In the genomic region with DNA sequence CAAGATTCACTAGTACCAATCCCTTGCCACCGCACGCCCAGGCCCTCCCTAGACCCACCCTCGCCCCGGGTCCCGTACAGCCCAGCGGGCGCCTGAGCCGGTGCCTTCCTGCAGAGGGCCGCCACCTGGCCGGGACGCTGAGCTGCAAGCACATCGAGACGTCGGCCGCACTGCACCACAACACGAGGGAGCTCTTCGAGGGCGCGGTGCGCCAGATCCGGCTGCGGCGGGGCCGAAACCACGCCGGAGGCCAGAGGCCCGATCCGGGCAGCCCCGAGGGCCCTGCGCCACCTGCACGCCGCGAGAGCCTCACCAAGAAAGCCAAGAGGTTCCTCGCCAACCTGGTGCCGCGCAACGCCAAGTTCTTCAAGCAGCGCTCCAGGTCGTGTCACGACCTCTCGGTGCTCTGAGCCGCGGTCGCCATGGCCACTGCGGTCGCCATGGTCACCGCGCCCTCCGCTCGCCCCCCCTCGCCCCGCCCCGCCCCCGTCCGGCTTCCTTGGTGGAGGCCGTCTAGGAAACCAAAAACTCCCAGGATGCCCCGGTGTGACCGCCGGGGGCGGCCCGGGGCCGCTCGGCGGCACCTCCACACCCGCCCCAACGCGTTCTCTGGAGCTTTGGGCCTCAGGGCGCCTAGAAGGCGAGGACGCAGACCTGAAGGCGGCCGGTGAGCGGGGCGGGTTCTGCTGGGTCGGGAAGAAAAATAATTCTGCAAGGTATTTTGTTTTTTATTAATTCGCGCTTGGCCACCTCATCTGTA, we compare ENCODE assay signal across 1 cellular context.
A peak's percentile ranks its signal among the peaks of the same experiment; 100 is the strongest.
TF ChIP-seq lines count a peak whose summit lies in the region.

No MANE protein-coding gene starts in this region.

TF ChIP-seq in endothelial cell of umbilical vein, 7 proteins besides CTCF, POLR2A, EP300 and RAD21:
- TF ChIP-seq GATA2 (IDR thresholded peaks at IDR 0.05; ENCODE audit: insufficient read depth, insufficient read length, low read depth, low read length): no peak
- TF ChIP-seq, protein P1, sequence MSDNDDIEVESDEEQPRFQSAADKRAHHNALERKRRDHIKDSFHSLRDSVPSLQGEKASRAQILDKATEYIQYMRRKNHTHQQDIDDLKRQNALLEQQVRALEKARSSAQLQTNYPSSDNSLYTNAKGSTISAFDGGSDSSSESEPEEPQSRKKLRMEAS (IDR thresholded peaks at IDR 0.05; ENCODE audit: insufficient read depth, insufficient read length): peak; percentile 51
